Comparison of ENCODE assay signal across 10 cellular contexts in the genomic region with DNA sequence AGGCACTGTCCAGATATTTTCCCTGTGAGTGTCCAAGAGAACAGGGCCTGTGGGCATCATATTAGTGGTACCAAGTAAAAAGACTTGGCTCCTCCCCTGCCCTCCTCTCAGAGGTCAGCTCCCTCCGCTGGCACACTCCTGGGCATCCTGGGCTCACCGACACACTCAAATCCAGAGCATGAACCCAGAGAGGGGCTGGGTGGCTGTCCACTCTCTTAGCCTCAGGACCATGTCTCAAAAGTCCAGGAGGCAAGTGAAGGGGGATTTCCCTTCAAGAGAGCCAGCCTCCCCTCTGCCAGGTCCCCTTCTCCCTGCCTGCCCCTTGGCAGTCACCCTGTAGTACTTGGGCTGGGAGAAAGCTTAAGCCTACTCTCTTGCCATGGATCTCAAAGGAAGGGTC. TPM values are rescaled to one million over a fixed set of nuclear protein-coding genes. Genes with fewer than 3 reads are reported as not detected.
DNase-seq lines count a peak whose midpoint lies in the region; ATAC-seq and TF ChIP-seq lines count a peak whose summit lies in the region.
"Had no signal": no experiment of that assay in that cellular context is flagged by ENCODE, and none has a peak within 500 bp of the region (broad histone marks: within the 10 kb centered on the region; RNA-seq: fewer than 3 reads in every experiment).

No MANE protein-coding gene starts in this region.

- no peaks in the 10 kb centered on the region for H3K27me3 Mint-ChIP-seq in nephron progenitor cell (ENCODE audit: low read depth, poor library complexity)

- no peaks in the 10 kb centered on the region for H3K36me3 Mint-ChIP-seq in nephron progenitor cell (ENCODE audit: low read depth)

- H3K27ac ChIP-seq in A673 (ENCODE audit: low read depth, low read length, poor library complexity, severe bottlenecking) (peak overlapping the region; percentile 88), coronary artery (peak overlapping the region; percentile 96 to 100)

- POLR2A ChIA-PET in A673 (lab: Charles Lee; ENCODE audit: low non-redundant PET) = no interaction called here

- ATAC-seq in GM18909 (IDR thresholded peaks at IDR 0.05; ENCODE audit: poor library complexity, unreplicated experiment) (no peak), HG02870 (IDR thresholded peaks at IDR 0.05; ENCODE audit: unreplicated experiment) (no peak), GM21529 (IDR thresholded peaks at IDR 0.05; ENCODE audit: unreplicated experiment) (no peak)

- no peaks in the 10 kb centered on the region for H3K9me3 Mint-ChIP-seq in nephron progenitor cell

- no peak overlapping the region for H3K27ac Mint-ChIP-seq in nephron progenitor cell

- CTCF ChIA-PET in A673 (lab: Charles Lee) = no interaction called here

- H3K4me1 ChIP-seq in A673 (ENCODE audit: insufficient read depth, low read length, poor library complexity, severe bottlenecking) (peaks cover 98% of the 10 kb centered on the region), NT2/D1 (ENCODE audit: insufficient read depth, insufficient read length) (peaks cover 33% of the 10 kb centered on the region)

- H3K4me3 ChIP-seq in A673 (ENCODE audit: low read depth, low read length, poor library complexity, severe bottlenecking) = no peak overlapping the region
- no peak overlapping the region for H3K4me3 ChIP-seq in NT2/D1 (ENCODE audit: insufficient read length, low read depth)
- H3K4me3 ChIP-seq in coronary artery = peak overlapping the region; percentile 82

- TF ChIP-seq CTCF in A673 (conservative IDR thresholded peaks at IDR 0.05; ENCODE audit: low read depth, low read length) (no peak), coronary artery (IDR thresholded peaks at IDR 0.05) (no peak), nephron progenitor cell (IDR thresholded peaks at IDR 0.05) (no peak)

- H3K9ac ChIP-seq in NT2/D1 (ENCODE audit: insufficient read length, low read depth) = peak overlapping the region; percentile 17

- H3K4me3 Mint-ChIP-seq in nephron progenitor cell = peak overlapping the region; percentile 69

- H3K27me3 ChIP-seq in A673 (replicated peaks; ENCODE audit: insufficient read depth, low read depth, low read length, poor library complexity) (no peaks in the 10 kb centered on the region), NT2/D1 (ENCODE audit: insufficient read depth, insufficient read length) (no peaks in the 10 kb centered on the region)

- H3K36me3 ChIP-seq in A673 (ENCODE audit: insufficient read depth, low read length, poor library complexity, severe bottlenecking) = no peaks in the 10 kb centered on the region
- H3K36me3 ChIP-seq in NT2/D1 (ENCODE audit: insufficient read depth, insufficient read length, low read length) = peaks cover 12% of the 10 kb centered on the region

- no TSS peak for BruUV-seq in A673 (replicated peaks; lab: Mats Ljungman, UMichigan)

- H3K9me3 ChIP-seq in A673 (ENCODE audit: low read depth, low read length, poor library complexity, severe bottlenecking) = no peaks in the 10 kb centered on the region
- no peaks in the 10 kb centered on the region for H3K9me3 ChIP-seq in NT2/D1 (ENCODE audit: insufficient read depth, low read length)

- DNase-seq in A673 (ENCODE audit: low spot score) (no peak), NT2/D1 (ENCODE audit: low read depth, low spot score) (no peak), coronary artery (ENCODE audit: low spot score) (no peak), nephron progenitor cell (no peak), COR-L47 (lab: John Stamatoyannopoulos, UW) (no peak)

- H3K4me1 Mint-ChIP-seq in nephron progenitor cell = peaks cover 92% of the 10 kb centered on the region

- intact Hi-C loops in A673 (cut with micrococcal nuclease; ENCODE audit: unreplicated experiment) = no loop called here

RNA-seq across cellular contexts. Expression of gene BCL9L, which starts 10.3 kb away (rescaled TPM):
- total RNA-seq in A673 (2021) = 49.9 and 64.0 TPM in 2 replicates

RNA-seq across cellular contexts. Expression of gene CXCR5, which starts 31.7 kb away (rescaled TPM):
- not detected in 2 replicates for total RNA-seq in A673 (2021)
- total RNA-seq: Daoy, frontal cortex had no signal

RNA-seq across cellular contexts. Expression of gene UPK2, which starts 40.7 kb away (rescaled TPM):
- total RNA-seq in A673 (2021) = not detected in 2 replicates
- total RNA-seq: Daoy, frontal cortex had no signal

RNA-seq across cellular contexts. Expression of gene FOXR1, which starts 56.2 kb away (rescaled TPM):
- not detected in 2 replicates for total RNA-seq in A673 (2021)
- total RNA-seq: Daoy, frontal cortex had no signal
